In genomic region chr10:128295003-128295402, GRCh38 we compare ENCODE assay signal across 20 cellular contexts.
"Had no signal": no experiment of that assay in that cellular context is flagged by ENCODE, and none has a peak within 500 bp of the region (broad histone marks: within the 10 kb centered on the region; RNA-seq: fewer than 3 reads in every experiment).

No MANE protein-coding gene starts in this region.

- ATAC-seq: activated CD4-positive, CD25-positive, alpha-beta regulatory T cell treated with anti-CD3 and anti-CD28 coated beads, Interleukin-2, amount 50 U/mL, for 24 hours; activated naive CD4-positive, alpha-beta T cell treated with anti-CD3 and anti-CD28 coated beads, Interleukin-2, amount 50 U/mL, for 72 hours; activated T-cell treated with anti-CD3 and anti-CD28 coated beads, Interleukin-2, amount 50 U/mL, for 72 hours; gastroesophageal sphincter; heart left ventricle; mucosa of descending colon; psoas muscle; right cardiac atrium had no signal

- H3K4me1 Mint-ChIP-seq: naive B cell had no signal

- H3K27ac Mint-ChIP-seq: activated naive CD4-positive, alpha-beta T cell treated with anti-CD3 and anti-CD28 coated beads, Interleukin-2, amount 50 U/mL, for 72 hours; activated T-cell treated with anti-CD3 and anti-CD28 coated beads, Interleukin-2, amount 50 U/mL, for 72 hours; naive B cell had no signal

- H3K4me3 Mint-ChIP-seq: activated T-cell treated with anti-CD3 and anti-CD28 coated beads, Interleukin-2, amount 50 U/mL, for 72 hours; naive B cell had no signal

- H3K9me3 ChIP-seq: mucosa of descending colon, thyroid gland had no signal

- H3K27ac ChIP-seq: adrenal gland, breast epithelium, esophagus muscularis mucosa, gastroesophageal sphincter, heart left ventricle, psoas muscle, thyroid gland had no signal

- H3K36me3 ChIP-seq: adrenal gland, breast epithelium, esophagus muscularis mucosa, gastroesophageal sphincter, heart left ventricle, thyroid gland had no signal

- H3K4me1 ChIP-seq: adrenal gland, breast epithelium, esophagus muscularis mucosa, gastroesophageal sphincter, psoas muscle, thyroid gland had no signal

- H3K27me3 ChIP-seq: thyroid gland had no signal

- H3K4me3 ChIP-seq: adrenal gland, breast epithelium, esophagus muscularis mucosa, gastroesophageal sphincter, heart left ventricle, mucosa of descending colon, psoas muscle, thyroid gland had no signal

- DNase-seq: activated CD4-positive, alpha-beta T cell treated with anti-CD3 and anti-CD28 coated beads, Interleukin-2, amount 50 U/mL, for 1 hour; activated gamma-delta T cell; activated T-cell treated with anti-CD3 and anti-CD28 coated beads, Interleukin-2, amount 50 U/mL, for 72 hours; adrenal gland; cerebellar nuclear complex; cortex of kidney; heart left ventricle; mesenchymal stem cell; mucosa of descending colon; naive B cell; psoas muscle; right cardiac atrium; stimulated activated CD4-positive, alpha-beta T cell treated with anti-CD3 and anti-CD28 coated beads, Interleukin-2, amount 100 ng/mL, for 24 hours; stimulated activated naive CD4-positive, alpha-beta T cell treated with Interleukin-2 at 50 U/mL for 16 hours; thyroid gland had no signal

- H3K36me3 Mint-ChIP-seq: activated naive CD4-positive, alpha-beta T cell treated with anti-CD3 and anti-CD28 coated beads, Interleukin-2, amount 50 U/mL, for 72 hours had no signal
